28 cellular contexts compared by ENCODE assay signal in genomic region chr7:149003018-149003417, GRCh38.
"Had no signal": no experiment of that assay in that cellular context is flagged by ENCODE, and none has a peak within 500 bp of the region (broad histone marks: within the 10 kb centered on the region; RNA-seq: fewer than 3 reads in every experiment).

No MANE protein-coding gene starts in this region.

- DNase-seq: activated CD4-positive, alpha-beta T cell treated with anti-CD3 and anti-CD28 coated beads, Interleukin-2, amount 10 ng/mL, durations not matched to agents 24 days and 14 days; activated CD4-positive, alpha-beta T cell treated with anti-CD3 and anti-CD28 coated beads, Interleukin-2, amount 50 U/mL, for 4 hours; activated CD8-positive, alpha-beta T cell treated with anti-CD3 and anti-CD28 coated beads for 36 hours; activated effector memory CD4-positive, alpha-beta T cell treated with anti-CD3 and anti-CD28 coated beads, Interleukin-2, amount 50 U/mL, for 16 hours; activated naive CD4-positive, alpha-beta T cell treated with Interleukin-2 at 50 U/mL for 16 hours; activated T-cell treated with anti-CD3 and anti-CD28 coated beads, Interleukin-2, amount 50 U/mL, for 1 hour; activated T-cell treated with anti-CD3 and anti-CD28 coated beads, Interleukin-2, amount 50 U/mL, for 72 hours; adrenal gland; body of pancreas; NCI-H1092 treated with DMSO at 0.1 percent for 48 hours; NCI-H1417; NCI-H146; NCI-H187; NCI-H2029 treated with DMSO at 0.1 percent for 48 hours; NCI-H2107; NCI-H2171; NCI-H510A; NCI-H526; NCI-H748 treated with DMSO at 0.1 percent for 48 hours; NK-92 treated with Interleukin-12 subunit alpha and Interleukin-12 subunit beta, amount 100 ng/mL, for 24 hours; PC-9; SHP77; SJCRH30 had no signal

- H3K36me3 ChIP-seq: breast epithelium had no signal

- H3K4me1 ChIP-seq: adrenal gland, body of pancreas, breast epithelium, SJCRH30 had no signal

- H3K4me3 ChIP-seq: adrenal gland, body of pancreas, breast epithelium, PC-9, SJCRH30, SK-N-MC had no signal

- H3K9me3 ChIP-seq: adrenal gland, body of pancreas, breast epithelium, SJCRH30 had no signal

- H3K9me3 Mint-ChIP-seq: activated CD4-positive, alpha-beta T cell treated with anti-CD3 and anti-CD28 coated beads, Interleukin-2, amount 10 ng/mL, durations not matched to agents 24 days and 14 days; activated CD8-positive, alpha-beta T cell treated with anti-CD3 and anti-CD28 coated beads for 36 hours; activated naive CD4-positive, alpha-beta T cell treated with anti-CD3 and anti-CD28 coated beads, Interleukin-2, amount 50 U/mL, for 24 hours; activated T-cell treated with anti-CD3 and anti-CD28 coated beads, Interleukin-2, amount 50 U/mL, for 72 hours; activated T-helper 17 cell treated with anti-CD3 and anti-CD28 coated beads, Interleukin-2, amount 50 U/mL, for 72 hours; T-helper 2 cell treated with Interferon-gamma antibody and Interleukin-4, amounts not matched to agents 5 μg/mL and 100 μg/mL, for 36 hours had no signal

- H3K27ac ChIP-seq: adrenal gland, body of pancreas, breast epithelium, PC-9, SJCRH30, SK-N-MC had no signal

- H3K4me2 ChIP-seq: PC-9 had no signal

- H3K27me3 ChIP-seq: adrenal gland, body of pancreas, breast epithelium, SJCRH30 had no signal

- H2AFZ ChIP-seq: PC-9 had no signal

- H3K27ac Mint-ChIP-seq: activated CD4-positive, alpha-beta T cell treated with anti-CD3 and anti-CD28 coated beads, Interleukin-2, amount 10 ng/mL, durations not matched to agents 24 days and 14 days; activated CD8-positive, alpha-beta T cell treated with anti-CD3 and anti-CD28 coated beads for 36 hours; activated T-cell treated with anti-CD3 and anti-CD28 coated beads, Interleukin-2, amount 50 U/mL, for 72 hours; T-helper 2 cell treated with Interferon-gamma antibody and Interleukin-4, amounts not matched to agents 5 μg/mL and 100 μg/mL, for 36 hours had no signal

- ATAC-seq: activated CD8-positive, alpha-beta T cell treated with anti-CD3 and anti-CD28 coated beads for 36 hours; activated T-cell treated with anti-CD3 and anti-CD28 coated beads, Interleukin-2, amount 50 U/mL, for 72 hours; activated T-helper 17 cell treated with anti-CD3 and anti-CD28 coated beads, Interleukin-2, amount 50 U/mL, for 72 hours; body of pancreas had no signal
